ENCODE assay signal across 1 cellular context in genomic region chr14:68736519-68736918, GRCh38.
TF ChIP-seq lines count a peak whose summit lies in the region.

No MANE protein-coding gene starts in this region.

TF ChIP-seq in HepG2, 621 proteins besides CTCF, POLR2A, EP300 and RAD21 (continued from another document):
- no peak for TF ChIP-seq ZNF562 (CRISPR knock-in tag; IDR thresholded peaks at IDR 0.05; ENCODE audit: borderline replicate concordance)
- no peak for TF ChIP-seq MBD4 (IDR thresholded peaks at IDR 0.05; ENCODE audit: borderline replicate concordance, low read length)
- TF ChIP-seq MYNN (CRISPR knock-in tag; IDR thresholded peaks at IDR 0.05; ENCODE audit: low read depth): no peak
- TF ChIP-seq DR1 (CRISPR knock-in tag; IDR thresholded peaks at IDR 0.05): no peak
- no peak for TF ChIP-seq ZNF746 (CRISPR knock-in tag; IDR thresholded peaks at IDR 0.05)
- TF ChIP-seq KDM5B (CRISPR knock-in tag; IDR thresholded peaks at IDR 0.05; ENCODE audit: borderline replicate concordance): no peak
TF ChIP-seq in HepG2: peak in this region for 0.
